In the genomic region with DNA sequence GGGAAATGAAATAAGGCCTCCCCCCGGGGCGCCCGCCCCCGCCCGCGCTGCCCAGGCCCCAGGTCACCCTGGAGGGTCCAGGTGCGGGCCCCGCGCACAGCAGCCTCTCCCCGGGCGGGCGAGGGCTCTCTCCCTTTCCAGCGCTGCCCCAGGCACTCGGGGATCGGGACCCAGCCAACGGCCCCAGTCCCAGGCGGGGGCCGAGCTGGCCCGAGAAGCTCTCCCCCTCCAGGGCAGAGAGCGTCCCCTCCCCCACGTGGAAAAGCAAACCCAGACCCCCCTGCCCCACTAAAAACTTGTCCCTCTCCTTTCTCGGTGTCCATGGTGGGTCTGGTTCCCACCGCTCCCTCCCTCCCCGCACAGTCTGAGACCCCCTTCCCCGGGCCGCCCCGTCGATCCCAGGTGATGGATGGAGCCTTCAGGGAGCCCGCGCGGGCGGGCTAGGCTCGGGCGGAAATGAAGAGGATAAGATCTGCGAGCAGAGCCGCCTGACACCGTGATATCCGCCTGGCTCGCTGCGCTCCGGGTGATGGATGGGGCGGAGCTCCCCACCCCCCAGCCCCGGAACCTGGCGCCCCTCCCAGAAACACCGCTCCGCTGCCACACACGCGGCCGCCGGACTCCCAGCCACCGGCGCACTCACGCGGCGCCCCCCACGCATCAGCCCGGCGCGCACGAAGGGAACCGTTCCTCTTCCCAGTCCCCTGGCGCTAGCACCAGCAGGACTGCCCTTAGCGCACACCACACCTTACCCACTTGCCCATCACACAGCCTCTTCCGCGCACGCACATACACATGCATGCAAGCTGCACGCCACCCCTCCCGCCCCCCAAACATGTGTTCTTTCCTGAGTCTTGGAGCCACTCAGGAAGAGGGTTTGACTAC, we compare ENCODE assay signal across 8 cellular contexts.
DNase-seq lines count a peak whose midpoint lies in the region; ATAC-seq, FAIRE-seq and TF ChIP-seq lines count a peak whose summit lies in the region.

No MANE protein-coding gene starts in this region.

- H2AFZ ChIP-seq in SK-N-SH (ENCODE audit: low read depth) = peak overlapping the region; percentile 79; the same call in 1 of the 2 replicates

- no peaks in the 10 kb centered on the region for H3K36me3 Mint-ChIP-seq in immature natural killer cell

- TF ChIP-seq EP300 in SK-N-SH (IDR thresholded peaks at IDR 0.05; ENCODE audit: borderline replicate concordance in 1 of 2, low read depth in 1 of 2, low read length in 1 of 2) = no peak; a peak in 1 of 4 replicates

- DNase-seq in GM18507 (ENCODE audit: extremely low spot score, insufficient read length, low read depth) (peak; percentile 55), SK-N-SH (peak; percentile 87), adipocyte (ENCODE audit: low read depth) (peak; percentile 8), immature natural killer cell (peak; percentile 68 to 76 (median 75)), NCI-H2029 (lab: John Stamatoyannopoulos, UW) (no peak)
- DNase-seq in stimulated activated CD4-positive, alpha-beta T cell treated with anti-CD3 and anti-CD28 coated beads, Interleukin-1b, Interleukin-23, amount 100 ng/mL, for 24 hours (ENCODE audit: low read depth in 4 of 4, low spot score in 1 of 4) = peak in 3 of 4 experiments; percentile 51 to 64 (median 56)

- H3K27ac ChIP-seq in SK-N-SH (ENCODE audit: low read depth in 2 of 2, low read length in 1 of 2) = peak overlapping the region in 1 of 2 experiments; percentile 94; a peak in 2 of 4 replicates

- 11% methylated on average over 25 of the region's 68 CpGs for WGBS in SK-N-SH (ENCODE audit: low lambda C conversion rate)

- POLR2A ChIA-PET in SK-N-SH (lab: Yijun Ruan, JAX) = interaction anchor here (1.4 kb wide), 1 partner anchor 18 kb away, joined by 4 read pairs; no protein-coding TSS in a partner anchor

- no peaks in the 10 kb centered on the region for H3K9me2 ChIP-seq in SK-N-SH

- no peaks in the 10 kb centered on the region for H3K79me2 ChIP-seq in SK-N-SH (ENCODE audit: insufficient read depth)

- H3K4me3 ChIP-seq in SK-N-SH (ENCODE audit: low read depth in 2 of 2, low read length in 1 of 2) = peak overlapping the region; percentile 52 to 54; a peak in 3 of 4 replicates
- H3K4me3 ChIP-seq in adipocyte (ENCODE audit: low read length) = no peak overlapping the region

- no peaks in the 10 kb centered on the region for H3F3A ChIP-seq in SK-N-SH (replicated peaks; ENCODE audit: insufficient read depth)

- H3K4me2 ChIP-seq in SK-N-SH = peak overlapping the region; percentile 67

- H3K9me3 Mint-ChIP-seq in immature natural killer cell = no peaks in the 10 kb centered on the region

- peaks cover 7 to 20% (median 13%) of the 10 kb centered on the region in 3 donors for H3K27me3 Mint-ChIP-seq in immature natural killer cell (ENCODE audit: low read depth in 3 of 3)

- CTCF ChIA-PET in SK-N-SH (lab: Yijun Ruan, JAX) = interaction anchor here (1.0 to 3.0 kb wide), 5 partner anchors 18 to 224 kb away, joined by 3 to 15 read pairs (median 8); no protein-coding TSS in a partner anchor

- ATAC-seq in HG02884 (IDR thresholded peaks at IDR 0.05; ENCODE audit: unreplicated experiment) (peak; percentile 36), GM18858 (IDR thresholded peaks at IDR 0.05; ENCODE audit: unreplicated experiment) (no peak)

- H3K4me1 ChIP-seq in SK-N-SH (ENCODE audit: control insufficient read depth in 1 of 2, insufficient read depth in 2 of 2, low read depth in 1 of 2, low read length in 1 of 2) (peaks cover 10 to 34% of the 10 kb centered on the region in 2 experiments; a peak in 2 of 4 replicates), adipocyte (ENCODE audit: control insufficient read depth, insufficient read depth, low read length) (no peaks in the 10 kb centered on the region)

- no peaks in the 10 kb centered on the region for H4K20me1 ChIP-seq in SK-N-SH (ENCODE audit: insufficient read depth)

- H3K36me3 ChIP-seq in SK-N-SH (replicated peaks in 1 of 2; ENCODE audit: control insufficient read depth in 1 of 2, insufficient read depth in 2 of 2, low read length in 1 of 2) (no peaks in the 10 kb centered on the region), adipocyte (ENCODE audit: control insufficient read depth, insufficient read depth, low read length, severe bottlenecking) (no peaks in the 10 kb centered on the region)

- H3K9ac ChIP-seq in SK-N-SH (peak overlapping the region; percentile 47; the same call in 1 of the 2 replicates), adipocyte (ENCODE audit: low read length) (no peak overlapping the region)

- peaks cover 47 to 50% of the 10 kb centered on the region in 2 donors for H3K4me1 Mint-ChIP-seq in immature natural killer cell

- peaks cover 12% of the 10 kb centered on the region; the same call in 1 of the 2 replicates for H3K27me3 ChIP-seq in SK-N-SH (ENCODE audit: insufficient read depth)
- H3K27me3 ChIP-seq in adipocyte (replicated peaks; ENCODE audit: control insufficient read depth, insufficient read depth, low read length) = peaks cover 47% of the 10 kb centered on the region

- TF ChIP-seq RAD21 in SK-N-SH (IDR thresholded peaks at IDR 0.05; ENCODE audit: low read length) = no peak

- FAIRE-seq in GM18507 (lab: Jason Lieb, UNC) = peak; percentile 83

- peak overlapping the region; percentile 72 to 96 (median 93) for H3K27ac Mint-ChIP-seq in immature natural killer cell

- no peak for TF ChIP-seq CTCF in SK-N-SH (IDR thresholded peaks at IDR 0.05)

- H3K9me3 ChIP-seq in SK-N-SH (no peaks in the 10 kb centered on the region), adipocyte (ENCODE audit: control insufficient read depth, low read length) (no peaks in the 10 kb centered on the region)

- H3K4me3 Mint-ChIP-seq in immature natural killer cell = peak overlapping the region; percentile 85 to 92 (median 89)

TF ChIP-seq in SK-N-SH, 30 proteins besides CTCF, POLR2A, EP300 and RAD21:
- TF ChIP-seq, protein P1, sequence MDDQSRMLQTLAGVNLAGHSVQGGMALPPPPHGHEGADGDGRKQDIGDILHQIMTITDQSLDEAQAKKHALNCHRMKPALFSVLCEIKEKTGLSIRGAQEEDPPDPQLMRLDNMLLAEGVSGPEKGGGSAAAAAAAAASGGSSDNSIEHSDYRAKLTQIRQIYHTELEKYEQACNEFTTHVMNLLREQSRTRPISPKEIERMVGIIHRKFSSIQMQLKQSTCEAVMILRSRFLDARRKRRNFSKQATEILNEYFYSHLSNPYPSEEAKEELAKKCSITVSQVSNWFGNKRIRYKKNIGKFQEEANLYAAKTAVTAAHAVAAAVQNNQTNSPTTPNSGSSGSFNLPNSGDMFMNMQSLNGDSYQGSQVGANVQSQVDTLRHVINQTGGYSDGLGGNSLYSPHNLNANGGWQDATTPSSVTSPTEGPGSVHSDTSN (IDR thresholded peaks at IDR 0.05) = peak; percentile 41
- TF ChIP-seq GATA2 (CRISPR knock-in tag; IDR thresholded peaks at IDR 0.05) = peak; percentile 75
- TF ChIP-seq JUND (IDR thresholded peaks at IDR 0.05) = no peak
- TF ChIP-seq, protein P2, sequence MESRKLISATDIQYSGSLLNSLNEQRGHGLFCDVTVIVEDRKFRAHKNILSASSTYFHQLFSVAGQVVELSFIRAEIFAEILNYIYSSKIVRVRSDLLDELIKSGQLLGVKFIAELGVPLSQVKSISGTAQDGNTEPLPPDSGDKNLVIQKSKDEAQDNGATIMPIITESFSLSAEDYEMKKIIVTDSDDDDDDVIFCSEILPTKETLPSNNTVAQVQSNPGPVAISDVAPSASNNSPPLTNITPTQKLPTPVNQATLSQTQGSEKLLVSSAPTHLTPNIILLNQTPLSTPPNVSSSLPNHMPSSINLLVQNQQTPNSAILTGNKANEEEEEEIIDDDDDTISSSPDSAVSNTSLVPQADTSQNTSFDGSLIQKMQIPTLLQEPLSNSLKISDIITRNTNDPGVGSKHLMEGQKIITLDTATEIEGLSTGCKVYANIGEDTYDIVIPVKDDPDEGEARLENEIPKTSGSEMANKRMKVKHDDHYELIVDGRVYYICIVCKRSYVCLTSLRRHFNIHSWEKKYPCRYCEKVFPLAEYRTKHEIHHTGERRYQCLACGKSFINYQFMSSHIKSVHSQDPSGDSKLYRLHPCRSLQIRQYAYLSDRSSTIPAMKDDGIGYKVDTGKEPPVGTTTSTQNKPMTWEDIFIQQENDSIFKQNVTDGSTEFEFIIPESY (IDR thresholded peaks at IDR 0.05; ENCODE audit: borderline replicate concordance, low read depth) = no peak
- no peak for TF ChIP-seq ELF1 (IDR thresholded peaks at IDR 0.05)
